8 cellular contexts compared by ENCODE assay signal in the genomic region with DNA sequence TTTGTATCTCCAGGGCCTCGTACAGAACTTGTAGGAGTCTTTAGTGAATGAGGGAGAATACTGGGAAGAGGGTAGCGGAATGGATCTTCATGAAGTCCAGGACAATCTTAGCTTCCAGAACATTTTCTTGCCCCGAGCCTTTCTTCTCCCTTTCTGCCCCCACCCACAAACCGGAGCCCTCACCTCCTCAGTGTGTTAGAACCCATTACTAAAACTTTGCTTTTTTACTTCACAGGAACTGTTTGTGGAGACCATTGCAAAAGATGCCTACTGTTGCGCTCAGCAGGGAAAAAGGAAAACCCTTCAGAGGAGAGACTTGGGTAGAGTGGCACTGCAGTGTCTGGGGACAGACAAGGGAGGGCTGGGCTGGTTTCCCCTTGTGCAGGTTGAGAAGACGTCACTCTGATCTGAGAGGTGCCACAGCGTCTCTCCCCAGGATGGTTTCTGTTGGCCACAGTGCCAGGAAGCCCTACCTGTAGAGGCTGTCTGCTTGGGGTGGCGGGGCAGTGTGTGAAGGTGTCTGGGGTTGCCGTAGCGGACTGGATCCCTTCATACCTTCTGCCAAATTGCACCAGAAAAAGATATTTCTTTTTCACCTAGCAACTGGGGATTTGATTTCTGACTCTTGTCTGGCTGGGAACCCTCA. TPM values are rescaled to one million over a fixed set of nuclear protein-coding genes. Genes with fewer than 3 reads are reported as not detected.
DNase-seq lines count a peak whose midpoint lies in the region; ATAC-seq, FAIRE-seq and TF ChIP-seq lines count a peak whose summit lies in the region.

No MANE protein-coding gene starts in this region.

- H4K20me1 ChIP-seq in HepG2 (ENCODE audit: insufficient read depth, low read length), result no peaks in the 10 kb centered on the region

- H3K4me3 ChIP-seq in HepG2 (replicated peaks in 1 of 3; ENCODE audit: insufficient read depth in 1 of 3, low read depth in 2 of 3, low read length in 3 of 3) (peak overlapping the region; percentile 59 to 84 (median 67)), tibial nerve (peak overlapping the region; percentile 63 to 80 (median 72))

- H3K36me3 ChIP-seq in HepG2 (replicated peaks in 1 of 2; ENCODE audit: control insufficient read depth in 1 of 2, insufficient read depth in 2 of 2, low read length in 2 of 2) (peaks cover 4 to 25% of the 10 kb centered on the region in 2 experiments), tibial nerve (peaks cover 0 to 30% (median 0%) of the 10 kb centered on the region in 3 donors)

- H3K9me3 Mint-ChIP-seq in activated naive CD4-positive, alpha-beta T cell treated with anti-CD3 and anti-CD28 coated beads, Interleukin-2, amount 10 ng/mL, durations not matched to agents 7 days and 5 days, result peaks cover 3% of the 10 kb centered on the region
- H3K9me3 Mint-ChIP-seq in activated naive CD8-positive, alpha-beta T cell treated with anti-CD3 and anti-CD28 coated beads, Interleukin-2, amount 50 U/mL, for 24 hours, result peaks cover 3% of the 10 kb centered on the region

- peaks cover 31% of the 10 kb centered on the region for H3K79me2 ChIP-seq in HepG2 (ENCODE audit: insufficient read depth, low read length)

- H3K9ac ChIP-seq in HepG2 (ENCODE audit: insufficient read depth, low read depth, low read length), result peak overlapping the region; percentile 88

- POLR2A ChIA-PET in HepG2 (lab: Yijun Ruan, JAX), result interaction anchor here (1.2 kb wide), 1 partner anchor 20 kb away, joined by 4 read pairs; no protein-coding TSS in a partner anchor

- H3K36me3 Mint-ChIP-seq in activated naive CD4-positive, alpha-beta T cell treated with anti-CD3 and anti-CD28 coated beads, Interleukin-2, amount 10 ng/mL, durations not matched to agents 7 days and 5 days, result peaks cover 50% of the 10 kb centered on the region
- H3K36me3 Mint-ChIP-seq in activated naive CD8-positive, alpha-beta T cell treated with anti-CD3 and anti-CD28 coated beads, Interleukin-2, amount 50 U/mL, for 24 hours (ENCODE audit: low read depth), result peaks cover 30% of the 10 kb centered on the region

- H3K27me3 Mint-ChIP-seq in activated naive CD4-positive, alpha-beta T cell treated with anti-CD3 and anti-CD28 coated beads, Interleukin-2, amount 10 ng/mL, durations not matched to agents 7 days and 5 days, result no peaks in the 10 kb centered on the region
- no peaks in the 10 kb centered on the region for H3K27me3 Mint-ChIP-seq in activated naive CD8-positive, alpha-beta T cell treated with anti-CD3 and anti-CD28 coated beads, Interleukin-2, amount 50 U/mL, for 24 hours

- H3K27ac Mint-ChIP-seq in activated naive CD4-positive, alpha-beta T cell treated with anti-CD3 and anti-CD28 coated beads, Interleukin-2, amount 10 ng/mL, durations not matched to agents 7 days and 5 days, result peak overlapping the region; percentile 93
- H3K27ac Mint-ChIP-seq in activated naive CD8-positive, alpha-beta T cell treated with anti-CD3 and anti-CD28 coated beads, Interleukin-2, amount 50 U/mL, for 24 hours, result peak overlapping the region; percentile 71

- peak overlapping the region; percentile 90 for H3K4me2 ChIP-seq in HepG2 (ENCODE audit: low read depth, low read length)

- TSS peak; percentile 50 for BruUV-seq in HepG2 (replicated peaks; lab: Mats Ljungman, UMichigan)

- no peaks in the 10 kb centered on the region for H3K27me3 ChIP-seq in HepG2 (ENCODE audit: control insufficient read depth in 1 of 2, insufficient read depth in 2 of 2, low read length in 2 of 2)
- H3K27me3 ChIP-seq in tibial nerve, result no peaks in the 10 kb centered on the region

- H3K27ac ChIP-seq in HepG2 (ENCODE audit: extremely low read length, insufficient read depth, low read length) (peak overlapping the region; percentile 92), tibial nerve (peak overlapping the region; percentile 91 to 97 (median 96))

- H3K9me3 ChIP-seq in HepG2 (ENCODE audit: low read length) (no peaks in the 10 kb centered on the region), tibial nerve (no peaks in the 10 kb centered on the region)

- DNase-seq in activated naive CD4-positive, alpha-beta T cell treated with anti-CD3 and anti-CD28 coated beads, Interleukin-2, amount 10 ng/mL, durations not matched to agents 7 days and 5 days, result peak; percentile 26
- no peak for DNase-seq in activated naive CD4-positive, alpha-beta T cell (lab: John Stamatoyannopoulos, UW)
- DNase-seq in activated naive CD8-positive, alpha-beta T cell treated with anti-CD3 and anti-CD28 coated beads, Interleukin-2, amount 50 U/mL, for 24 hours, result peak; percentile 4
- no peak for DNase-seq in HepG2 (ENCODE audit: low spot score)
- no peak for DNase-seq in tibial nerve (ENCODE audit: low spot score in 2 of 2)
- no peak for DNase-seq in kidney glomerular epithelial cell (lab: John Stamatoyannopoulos, UW)
- no peak for DNase-seq in urothelium cell line (ENCODE audit: low spot score)

- 60% methylated on average over 9 of the region's 10 CpGs for WGBS in HepG2 (ENCODE audit: low lambda C conversion rate)
- WGBS in tibial nerve, 2 donors, result 80 to 87% methylated on average over 10 of the region's 10 CpGs

- H3K4me1 Mint-ChIP-seq in activated naive CD4-positive, alpha-beta T cell treated with anti-CD3 and anti-CD28 coated beads, Interleukin-2, amount 10 ng/mL, durations not matched to agents 7 days and 5 days, result peaks cover 53% of the 10 kb centered on the region
- peaks cover 29% of the 10 kb centered on the region for H3K4me1 Mint-ChIP-seq in activated naive CD8-positive, alpha-beta T cell treated with anti-CD3 and anti-CD28 coated beads, Interleukin-2, amount 50 U/mL, for 24 hours

- no peak for TF ChIP-seq CTCF in HepG2 (CRISPR knock-in tag; IDR thresholded peaks at IDR 0.05)
- TF ChIP-seq CTCF in tibial nerve (IDR thresholded peaks at IDR 0.05), result no peak

- H2AFZ ChIP-seq in HepG2 (ENCODE audit: low read length), result no peak overlapping the region

- CTCF ChIA-PET in activated naive CD4-positive, alpha-beta T cell treated with anti-CD3 and anti-CD28 coated beads, Interleukin-2, amount 10 ng/mL, durations not matched to agents 7 days and 5 days (lab: Charles Lee), result no interaction called here
- CTCF ChIA-PET in HepG2 (lab: Yijun Ruan, JAX; ENCODE audit: low intra/inter-chr PET ratio, low total read pairs), result no interaction called here

- TF ChIP-seq EP300 in HepG2 (IDR thresholded peaks at IDR 0.05; ENCODE audit: low read depth in 2 of 2, low read length in 2 of 2), result no peak
- no peak for TF ChIP-seq EP300 in HepG2 (CRISPR knock-in tag; IDR thresholded peaks at IDR 0.05; ENCODE audit: borderline replicate concordance)
- no peak for TF ChIP-seq EP300 in tibial nerve (IDR thresholded peaks at IDR 0.05)

- FAIRE-seq in HepG2 (lab: Jason Lieb, UNC) (no peak), urothelium cell line (lab: Jason Lieb, UNC) (no peak)

- ATAC-seq in activated naive CD8-positive, alpha-beta T cell treated with anti-CD3 and anti-CD28 coated beads, Interleukin-2, amount 50 U/mL, for 24 hours, result no peak
- ATAC-seq in HepG2, result peak; percentile 5
- ATAC-seq in GM18517 (IDR thresholded peaks at IDR 0.05; ENCODE audit: unreplicated experiment), result no peak

- in situ Hi-C loops in HepG2 (cut with HindIII; ENCODE audit: extremely low pct_ligation_motif_present, low pct_unique_long_range_greater_than_20kb), result no loop called here

- intact Hi-C loops in HepG2 (cut with micrococcal nuclease; ENCODE audit: unreplicated experiment), result loop anchor here (2.0 to 5.0 kb wide), 2 partner anchors 18 to 42 kb away; no protein-coding TSS in a partner anchor

- H3K4me1 ChIP-seq in HepG2 (ENCODE audit: insufficient read depth, low read length) (peaks cover 72% of the 10 kb centered on the region), tibial nerve (peaks cover 0 to 16% (median 5%) of the 10 kb centered on the region in 4 donors)

- peak overlapping the region; percentile 74 for H3K4me3 Mint-ChIP-seq in activated naive CD4-positive, alpha-beta T cell treated with anti-CD3 and anti-CD28 coated beads, Interleukin-2, amount 10 ng/mL, durations not matched to agents 7 days and 5 days
- H3K4me3 Mint-ChIP-seq in activated naive CD8-positive, alpha-beta T cell treated with anti-CD3 and anti-CD28 coated beads, Interleukin-2, amount 50 U/mL, for 24 hours, result peak overlapping the region; percentile 75

- TF ChIP-seq POLR2A in HepG2 (IDR thresholded peaks at IDR 0.05; ENCODE audit: insufficient read depth in 1 of 2, low read depth in 2 of 2, low read length in 2 of 2) (no peak), tibial nerve (IDR thresholded peaks at IDR 0.05) (no peak)

- TF ChIP-seq RAD21 in HepG2 (CRISPR knock-in tag; IDR thresholded peaks at IDR 0.05), result no peak

TF ChIP-seq in HepG2, 621 proteins besides CTCF, POLR2A, EP300 and RAD21 (continues in another document):
- TF ChIP-seq DNMT3B (CRISPR knock-in tag; conservative IDR thresholded peaks at IDR 0.05), result 0 out of 2 replicates have a peak, but pooled peaks have one; percentile 3

RNA-seq across cellular contexts. Expression of gene POLE4, which starts 0.8 kb away (rescaled TPM):
- total RNA-seq in HepG2 (2016; rRNA removed; fragmentation: Illumina TruSeq; extraction: Trizol) (106 and 143 TPM in 2 replicates), tibial nerve (10 to 100 TPM; 16.2 to 44.2 (median 25.9) TPM)
- 94.0 and 107 TPM in 2 replicates for total RNA-seq in HepG2 (2016; cell fraction: cytosol; rRNA removed; fragmentation: Illumina TruSeq; extraction: Trizol; ENCODE audit: low read depth)
- total RNA-seq in HepG2 (2016; cell fraction: insoluble cytoplasmic fraction; rRNA removed; fragmentation: Illumina TruSeq; extraction: Trizol), result 104 and 137 TPM in 2 replicates
- total RNA-seq in HepG2 (2016; cell fraction: membrane; rRNA removed; fragmentation: Illumina TruSeq; extraction: Trizol), result 150 and 161 TPM in 2 replicates
- 60.9 and 61.8 TPM in 2 replicates for total RNA-seq in HepG2 (2016; cell fraction: nucleus; rRNA removed; fragmentation: Illumina TruSeq; extraction: Trizol)
- polyA plus RNA-seq in HepG2 (2011; rRNA removed), result 88.0 and 116 TPM in 2 replicates
- 52.2 and 52.3 TPM in 2 replicates for polyA plus RNA-seq in HepG2 (2011; cell fraction: cytosol; rRNA removed)
- 21.1 and 23.6 TPM in 2 replicates for polyA plus RNA-seq in HepG2 (2011; cell fraction: nucleus; rRNA removed)
- 93.6 and 130 TPM in 2 replicates for polyA plus RNA-seq in HepG2 (2012)
- 173 and 208 TPM in 2 replicates for polyA plus RNA-seq in HepG2 (2016; cell fraction: cytosol; fragmentation: Illumina TruSeq; extraction: Trizol; ENCODE audit: low read depth)
- polyA plus RNA-seq in HepG2 (2016; cell fraction: insoluble cytoplasmic fraction; fragmentation: Illumina TruSeq; extraction: Trizol; ENCODE audit: low read depth), result 189 and 200 TPM in 2 replicates
- 177 and 214 TPM in 2 replicates for polyA plus RNA-seq in HepG2 (2016; cell fraction: membrane; fragmentation: Illumina TruSeq; extraction: Trizol; ENCODE audit: low read depth)
- polyA plus RNA-seq in HepG2 (2016; cell fraction: nucleus; fragmentation: Illumina TruSeq; extraction: Trizol; ENCODE audit: insufficient read depth, low read depth), result 95.8 and 99.1 TPM in 2 replicates
- polyA minus RNA-seq in HepG2 (2011; rRNA and poly(A)+ RNA removed; ENCODE audit: low replicate concordance), result 15.2 and 28.4 TPM in 2 replicates
- polyA minus RNA-seq in HepG2 (2011; cell fraction: cytosol; rRNA and poly(A)+ RNA removed), result 20.3 and 21.8 TPM in 2 replicates
- polyA minus RNA-seq in HepG2 (2011; cell fraction: nucleus; rRNA and poly(A)+ RNA removed), result 56.9 and 77.9 TPM in 2 replicates

Comparison
In these comparisons a context has a peak if more than half of its experiments do, and no peak if none do; other contexts are left out.
1. DNase-seq: peak in activated naive CD4-positive, alpha-beta T cell treated with anti-CD3 and anti-CD28 coated beads, Interleukin-2, amount 10 ng/mL, durations not matched to agents 7 days and 5 days (single experiment) and activated naive CD8-positive, alpha-beta T cell treated with anti-CD3 and anti-CD28 coated beads, Interleukin-2, amount 50 U/mL, for 24 hours (single experiment); none in activated naive CD4-positive, alpha-beta T cell (0 of 4), HepG2 (single experiment), tibial nerve (0 of 2), kidney glomerular epithelial cell (single experiment) and urothelium cell line (single experiment).